8 cellular contexts compared by ENCODE assay signal in the genomic region with DNA sequence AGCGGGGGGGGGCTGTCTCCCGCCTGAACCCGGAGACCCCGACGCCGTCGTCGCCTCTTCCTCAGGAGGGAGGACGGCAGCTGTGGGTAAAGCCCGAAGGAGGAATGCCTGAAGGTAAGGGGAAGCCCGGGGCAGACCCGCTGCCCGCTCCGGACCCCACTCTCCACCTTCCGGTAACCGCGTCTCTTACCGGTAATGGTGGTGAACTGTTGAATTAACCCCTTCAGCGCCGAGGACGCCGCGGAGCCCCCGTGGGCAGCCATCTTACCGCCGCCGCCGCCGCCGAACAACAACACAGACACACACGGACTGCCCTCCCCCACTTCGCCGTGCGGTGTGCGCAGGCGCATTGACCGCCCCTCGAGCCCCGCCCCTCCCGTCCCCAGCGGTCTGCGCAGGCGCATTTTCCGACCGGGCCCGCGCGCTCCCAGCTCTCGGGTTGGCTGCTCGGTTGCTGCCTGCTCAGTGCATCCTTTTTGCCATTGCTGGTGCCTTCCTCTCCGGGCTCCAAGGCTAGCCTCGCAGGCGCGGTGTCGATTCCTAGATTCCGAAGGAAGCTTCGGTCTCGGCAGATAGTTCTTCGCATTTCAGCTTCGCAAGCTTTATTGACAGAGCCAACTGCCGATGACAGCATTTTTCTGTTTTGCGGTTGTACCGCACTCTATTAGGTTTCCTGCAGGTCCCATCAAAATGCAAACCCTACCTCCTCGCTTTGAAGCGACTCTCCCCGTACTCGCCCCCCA. TPM values are rescaled to one million over a fixed set of nuclear protein-coding genes. Genes with fewer than 3 reads are reported as not detected.
DNase-seq lines count a peak whose midpoint lies in the region; ATAC-seq and TF ChIP-seq lines count a peak whose summit lies in the region.

A gene with protein sequence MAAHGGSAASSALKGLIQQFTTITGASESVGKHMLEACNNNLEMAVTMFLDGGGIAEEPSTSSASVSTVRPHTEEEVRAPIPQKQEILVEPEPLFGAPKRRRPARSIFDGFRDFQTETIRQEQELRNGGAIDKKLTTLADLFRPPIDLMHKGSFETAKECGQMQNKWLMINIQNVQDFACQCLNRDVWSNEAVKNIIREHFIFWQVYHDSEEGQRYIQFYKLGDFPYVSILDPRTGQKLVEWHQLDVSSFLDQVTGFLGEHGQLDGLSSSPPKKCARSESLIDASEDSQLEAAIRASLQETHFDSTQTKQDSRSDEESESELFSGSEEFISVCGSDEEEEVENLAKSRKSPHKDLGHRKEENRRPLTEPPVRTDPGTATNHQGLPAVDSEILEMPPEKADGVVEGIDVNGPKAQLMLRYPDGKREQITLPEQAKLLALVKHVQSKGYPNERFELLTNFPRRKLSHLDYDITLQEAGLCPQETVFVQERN (minus strand): TSS at position 291 of the 743 bp plus-strand sequence. CDS start 28 bp downstream, at position 263.

- no peaks in the 10 kb centered on the region for H3F3A ChIP-seq in DOHH2 (ENCODE audit: control insufficient read depth, insufficient read depth)
- peaks cover 6% of the 10 kb centered on the region; the same call in 1 of the 2 replicates for H3F3A ChIP-seq in GM23338 (replicated peaks; ENCODE audit: low read depth)

- peaks cover 6% of the 10 kb centered on the region; the same call in 1 of the 2 replicates for H4K20me1 ChIP-seq in DOHH2 (ENCODE audit: control insufficient read depth, insufficient read depth, low read depth, low read length)
- H4K20me1 ChIP-seq in GM23338 (replicated peaks; ENCODE audit: insufficient read depth), result peaks cover 17% of the 10 kb centered on the region

- no peaks in the 10 kb centered on the region for H3K9me3 ChIP-seq in DOHH2 (ENCODE audit: control insufficient read depth, insufficient read depth, low read length)

- peak within 1 kb of the TSS; percentile 94 for H3K27ac Mint-ChIP-seq in GM23338
- H3K27ac Mint-ChIP-seq in naive B cell, result peak within 1 kb of the TSS; percentile 84 to 96 (median 94)
- H3K27ac Mint-ChIP-seq in stimulated activated effector memory CD8-positive, alpha-beta T cell treated with anti-CD3 and anti-CD28 coated beads, Interleukin-12 subunit alpha, Interleukin-12 subunit beta, amount 100 ng/mL, for 72 hours, result peak within 1 kb of the TSS; percentile 96

- H3K27me3 ChIP-seq in DOHH2 (ENCODE audit: control insufficient read depth, low read length) (no peaks in the 10 kb centered on the region), GM23338 (ENCODE audit: insufficient read depth) (no peaks in the 10 kb centered on the region)

- peak; percentile 94 for DNase-seq in GM23338 (ENCODE audit: low spot score)
- peak; percentile 76 for DNase-seq in LNCaP clone FGC (ENCODE audit: low read depth)
- peak; percentile 96 for DNase-seq in RPMI8226
- peak; percentile 95 to 96 for DNase-seq in activated T-helper 1 cell treated with anti-CD3 and anti-CD28 coated beads, Interleukin-2, amount 50 U/mL, for 16 hours (ENCODE audit: low read depth in 1 of 2, low spot score in 1 of 2)
- peak; percentile 92 for DNase-seq in fibroblast of gingiva (ENCODE audit: low read depth)
- peak; percentile 93 for DNase-seq in naive B cell
- DNase-seq in stimulated activated effector memory CD8-positive, alpha-beta T cell treated with anti-CD3 and anti-CD28 coated beads, Interleukin-12 subunit alpha, Interleukin-12 subunit beta, amount 100 ng/mL, for 72 hours (ENCODE audit: low spot score in 2 of 2), result peak; percentile 97

- peak within 1 kb of the TSS; percentile 97 for H2AFZ ChIP-seq in GM23338

- H3K4me1 Mint-ChIP-seq in GM23338, result peaks cover 7% of the 10 kb centered on the region
- H3K4me1 Mint-ChIP-seq in naive B cell, result peaks cover 16 to 45% (median 25%) of the 10 kb centered on the region in 3 donors
- peaks cover 17% of the 10 kb centered on the region for H3K4me1 Mint-ChIP-seq in stimulated activated effector memory CD8-positive, alpha-beta T cell treated with anti-CD3 and anti-CD28 coated beads, Interleukin-12 subunit alpha, Interleukin-12 subunit beta, amount 100 ng/mL, for 72 hours

- H3K4me2 ChIP-seq in DOHH2 (ENCODE audit: low read length) (peak within 1 kb of the TSS; percentile 85), GM23338 (peak within 1 kb of the TSS; percentile 95)

- peak within 1 kb of the TSS; percentile 51 for H3K27ac ChIP-seq in DOHH2 (ENCODE audit: low read depth, low read length)
- H3K27ac ChIP-seq in GM23338 (ENCODE audit: low read depth), result peak within 1 kb of the TSS; percentile 94

- H3K36me3 Mint-ChIP-seq in GM23338 (ENCODE audit: low read depth) (peaks cover 6% of the 10 kb centered on the region; the same call in 2 of the 3 replicates), naive B cell (no peaks in the 10 kb centered on the region)
- peaks cover 37% of the 10 kb centered on the region for H3K36me3 Mint-ChIP-seq in stimulated activated effector memory CD8-positive, alpha-beta T cell treated with anti-CD3 and anti-CD28 coated beads, Interleukin-12 subunit alpha, Interleukin-12 subunit beta, amount 100 ng/mL, for 72 hours

- peak within 1 kb of the TSS; percentile 91 for H3K4me3 ChIP-seq in DOHH2 (ENCODE audit: low read length)
- peak within 1 kb of the TSS; percentile 99 for H3K4me3 ChIP-seq in GM23338
- H3K4me3 ChIP-seq in LNCaP clone FGC (ENCODE audit: low read depth, low read length), result peak within 1 kb of the TSS; percentile 96

- no peaks in the 10 kb centered on the region for H3K9me2 ChIP-seq in DOHH2 (replicated peaks; ENCODE audit: control insufficient read depth, low read length)
- no peaks in the 10 kb centered on the region for H3K9me2 ChIP-seq in GM23338 (ENCODE audit: insufficient read depth)

- H3K27me3 Mint-ChIP-seq in GM23338 (ENCODE audit: insufficient read depth, low read depth, poor library complexity) (peaks cover 13% of the 10 kb centered on the region), naive B cell (no peaks in the 10 kb centered on the region)

- peaks cover 16% of the 10 kb centered on the region for H3K4me1 ChIP-seq in DOHH2 (ENCODE audit: control insufficient read depth, low read length)
- peaks cover 7% of the 10 kb centered on the region for H3K4me1 ChIP-seq in GM23338 (ENCODE audit: insufficient read depth)

- TF ChIP-seq CTCF in DOHH2 (IDR thresholded peaks at IDR 0.05; ENCODE audit: low read depth, low read length, poor library complexity, severe bottlenecking) (no peak), GM23338 (conservative IDR thresholded peaks at IDR 0.05; ENCODE audit: low read depth in 2 of 2) (no peak), LNCaP clone FGC (IDR thresholded peaks at IDR 0.05; ENCODE audit: control insufficient read depth, extremely low read depth, insufficient read depth) (no peak)

- H3K36me3 ChIP-seq in DOHH2 (ENCODE audit: control insufficient read depth, low read length), result peaks cover 17% of the 10 kb centered on the region
- 0 out of 2 replicates have a peak, but pooled peaks cover 2% of the 10 kb centered on the region for H3K36me3 ChIP-seq in GM23338 (ENCODE audit: insufficient read depth)

- H3K9me3 Mint-ChIP-seq in GM23338, result no peaks in the 10 kb centered on the region
- no peaks in the 10 kb centered on the region for H3K9me3 Mint-ChIP-seq in naive B cell
- H3K9me3 Mint-ChIP-seq in stimulated activated effector memory CD8-positive, alpha-beta T cell treated with anti-CD3 and anti-CD28 coated beads, Interleukin-12 subunit alpha, Interleukin-12 subunit beta, amount 100 ng/mL, for 72 hours, result no peaks in the 10 kb centered on the region

- H3K4me3 Mint-ChIP-seq in GM23338 (peak within 1 kb of the TSS; percentile 86), naive B cell (peak within 1 kb of the TSS; percentile 80 to 98 (median 96))
- peak within 1 kb of the TSS; percentile 92 for H3K4me3 Mint-ChIP-seq in stimulated activated effector memory CD8-positive, alpha-beta T cell treated with anti-CD3 and anti-CD28 coated beads, Interleukin-12 subunit alpha, Interleukin-12 subunit beta, amount 100 ng/mL, for 72 hours

- peak; percentile 93 for ATAC-seq in GM23338
- ATAC-seq in naive B cell (ENCODE audit: low read depth in 2 of 2), result peak; percentile 79 to 84
- peak; percentile 92 for ATAC-seq in stimulated activated effector memory CD8-positive, alpha-beta T cell treated with anti-CD3 and anti-CD28 coated beads, Interleukin-12 subunit alpha, Interleukin-12 subunit beta, amount 100 ng/mL, for 72 hours

- H3K79me2 ChIP-seq in DOHH2 (ENCODE audit: control insufficient read depth, low read length), result peaks cover 49% of the 10 kb centered on the region
- H3K79me2 ChIP-seq in GM23338 (replicated peaks; ENCODE audit: insufficient read depth), result peaks cover 48% of the 10 kb centered on the region

TF ChIP-seq in GM23338, 12 proteins besides CTCF, POLR2A, EP300 and RAD21:
- TF ChIP-seq ZNF331 (CRISPR knock-in tag; IDR thresholded peaks at IDR 0.05; ENCODE audit: low read depth), result no peak
- no peak for TF ChIP-seq EZH2phosphoT487 (IDR thresholded peaks at IDR 0.05; ENCODE audit: unreplicated experiment)
- 0 out of 2 replicates have a peak, but pooled peaks have one; percentile 7 for TF ChIP-seq CREB1 (CRISPR knock-in tag; IDR thresholded peaks at IDR 0.05; ENCODE audit: low read depth)
- peak; percentile 97 for TF ChIP-seq POLR2AphosphoS5 (IDR thresholded peaks at IDR 0.05; ENCODE audit: low read depth)

RNA-seq across cellular contexts. Expression of the gene that starts here (rescaled TPM):
- 45.2 and 46.2 TPM in 2 replicates for total RNA-seq in GM23338 (2014; rRNA removed; shearing (Covaris generic))
- polyA plus RNA-seq in GM23338 (2016; fragmentation: Nextera tagmentation; extraction: Ambion mirVana) (27.6 and 37.9 TPM in 2 replicates), naive B cell (ENCODE audit: low read depth in 6 of 6) (10 to 100 TPM; 11.4 to 39.4 (median 32.7) TPM)

Comparison
In these comparisons a context has a peak if more than half of its experiments do, and no peak if none do; other contexts are left out.
1. Peak in every context shown above with its lines: DNase-seq, ATAC-seq, H3K4me3 ChIP-seq and H3K27ac ChIP-seq.